22 cellular contexts compared by ENCODE assay signal in the genomic region with DNA sequence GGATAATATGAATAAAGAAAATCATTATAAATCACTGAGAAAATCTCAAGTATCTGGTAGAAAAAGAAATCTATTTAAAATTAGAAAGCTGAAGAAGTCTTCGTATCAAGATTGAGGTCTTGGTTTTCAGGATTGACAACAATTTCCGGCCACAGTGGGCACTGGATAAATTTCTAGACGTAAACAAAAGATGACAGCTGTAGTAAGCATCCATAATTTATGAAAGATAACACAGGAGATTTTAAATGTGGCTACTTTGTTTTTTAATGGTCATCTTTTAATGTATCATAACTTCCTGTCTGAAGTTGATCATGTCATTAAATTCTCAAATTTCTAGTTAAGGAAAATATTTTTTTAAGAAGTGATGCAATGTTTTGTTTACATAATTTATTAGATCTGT.
"Had no signal": no experiment of that assay in that cellular context is flagged by ENCODE, and none has a peak within 500 bp of the region (broad histone marks: within the 10 kb centered on the region; RNA-seq: fewer than 3 reads in every experiment).

No MANE protein-coding gene starts in this region.

- H3K4me3 ChIP-seq: coronary artery, esophagus muscularis mucosa, heart right ventricle, lower lobe of right lung, pancreas, right lobe of liver, stomach, thyroid gland, vagina had no signal

- DNase-seq: dermis blood vessel endothelial cell; effector memory CD4-positive, alpha-beta T cell; foreskin melanocyte; glutamatergic neuron; heart right ventricle; hippocampal formation; left ventricle myocardium superior; lower lobe of right lung; naive B cell; pancreas; right lobe of liver; stimulated activated CD4-positive, alpha-beta T cell treated with anti-CD3 and anti-CD28 coated beads, Interleukin-2, amount 100 ng/mL, for 24 hours; stimulated activated CD4-positive, alpha-beta T cell treated with anti-CD3 and anti-CD28 coated beads, Interleukin-4, amount 100 ng/mL, for 24 hours; stimulated activated naive CD4-positive, alpha-beta T cell treated with Interleukin-2 at 50 U/mL for 16 hours; stomach; thyroid gland; trophoblast cell had no signal

- ATAC-seq: heart right ventricle; left ventricle myocardium superior; lower lobe of right lung; natural killer cell treated with Interleukin-12 subunit alpha and Interleukin-12 subunit beta and Interleukin-15 and Interleukin-18, amount 100 ng/mL, for 72 hours; pancreas; right lobe of liver; stimulated activated effector memory CD8-positive, alpha-beta T cell treated with anti-CD3 and anti-CD28 coated beads, Interleukin-12 subunit alpha, Interleukin-12 subunit beta, amount 100 ng/mL, for 72 hours had no signal
